Comparison of ENCODE assay signal across 27 cellular contexts in the genomic region with DNA sequence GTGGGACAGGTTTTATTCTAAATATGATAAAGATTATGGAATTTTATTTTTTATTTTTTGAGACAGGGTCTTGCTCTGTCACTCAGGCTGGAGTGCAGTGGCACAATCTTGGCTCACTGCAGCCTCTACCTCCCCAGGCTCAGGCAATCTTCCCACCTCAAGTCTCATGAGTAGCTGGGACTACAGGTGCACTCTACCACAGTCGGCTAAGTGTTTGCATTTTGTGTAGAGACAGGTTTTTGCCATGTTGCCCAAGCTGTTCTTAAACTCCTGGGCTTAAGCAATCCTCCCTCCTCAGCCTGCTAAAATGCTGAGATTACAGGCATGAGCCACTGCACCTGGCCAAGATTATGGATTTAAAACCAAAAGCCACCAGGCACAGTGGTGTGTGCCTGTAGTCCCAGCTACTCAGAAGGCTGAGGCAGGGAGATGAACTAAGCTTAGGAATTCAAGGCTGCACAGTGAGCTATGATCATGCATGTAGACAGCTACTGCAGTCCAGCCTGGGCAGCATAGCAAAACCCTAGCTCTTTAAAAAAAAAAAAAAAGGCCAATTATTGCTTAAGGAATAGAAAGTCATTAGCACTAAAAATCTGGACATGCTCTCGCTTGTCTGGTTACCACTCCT.
"Had no signal": no experiment of that assay in that cellular context is flagged by ENCODE, and none has a peak within 500 bp of the region (broad histone marks: within the 10 kb centered on the region; RNA-seq: fewer than 3 reads in every experiment).

No MANE protein-coding gene starts in this region.

- H3K4me1 Mint-ChIP-seq: immature natural killer cell; naive thymus-derived CD4-positive, alpha-beta T cell; stimulated activated effector memory CD8-positive, alpha-beta T cell treated with anti-CD3 and anti-CD28 coated beads, Interleukin-12 subunit alpha, Interleukin-12 subunit beta, amount 100 ng/mL, for 72 hours had no signal

- H3K4me3 ChIP-seq: heart left ventricle, left ventricle myocardium inferior, pancreas, prostate gland, skin epidermis, spleen, suprapubic skin, thoracic aorta, tibial artery, vagina had no signal

- H3K36me3 ChIP-seq: heart left ventricle, left ventricle myocardium inferior, pancreas, prostate gland, spleen, suprapubic skin, thoracic aorta, tibial artery, vagina had no signal

- H3K4me1 ChIP-seq: heart left ventricle, left ventricle myocardium inferior, pancreas, prostate gland, spleen, suprapubic skin, tibial artery, vagina had no signal

- H3K9me3 ChIP-seq: heart left ventricle, left ventricle myocardium inferior, pancreas, prostate gland, spleen, suprapubic skin, thoracic aorta, tibial artery, vagina had no signal

- DNase-seq: heart left ventricle; hypothalamus; immature natural killer cell; kidney; left colon; left ventricle myocardium inferior; naive thymus-derived CD4-positive, alpha-beta T cell; nucleus accumbens; pancreas; posterior cingulate gyrus; retina; right cardiac atrium; spleen; stimulated activated CD4-positive, alpha-beta T cell treated with anti-CD3 and anti-CD28 coated beads, Interleukin-4, amount 100 ng/mL, for 24 hours; stimulated activated naive CD4-positive, alpha-beta T cell; tibial artery had no signal

- ATAC-seq: heart left ventricle; left colon; naive thymus-derived CD4-positive, alpha-beta T cell; natural killer cell treated with Interleukin-12 subunit alpha and Interleukin-12 subunit beta and Interleukin-15 and Interleukin-18, amount 100 ng/mL, for 72 hours; pancreas; right cardiac atrium; sciatic nerve; stimulated activated effector memory CD8-positive, alpha-beta T cell treated with anti-CD3 and anti-CD28 coated beads, Interleukin-12 subunit alpha, Interleukin-12 subunit beta, amount 100 ng/mL, for 72 hours had no signal

- H3K9me3 Mint-ChIP-seq: immature natural killer cell; memory B cell; naive thymus-derived CD4-positive, alpha-beta T cell; natural killer cell treated with Interleukin-12 subunit alpha and Interleukin-12 subunit beta and Interleukin-15 and Interleukin-18, amount 100 ng/mL, for 72 hours; stimulated activated effector memory CD8-positive, alpha-beta T cell treated with anti-CD3 and anti-CD28 coated beads, Interleukin-12 subunit alpha, Interleukin-12 subunit beta, amount 100 ng/mL, for 72 hours; stimulated activated naive CD8-positive, alpha-beta T cell treated with anti-CD3 and anti-CD28 coated beads, Interleukin-15, Interleukin-2, amounts not matched to agents 100 ng/mL and 50 ng/mL, for 24 hours; type B pancreatic cell had no signal

- H3K27me3 ChIP-seq: heart left ventricle, pancreas, suprapubic skin, vagina had no signal

- H3K4me3 Mint-ChIP-seq: immature natural killer cell; memory B cell; naive thymus-derived CD4-positive, alpha-beta T cell; natural killer cell treated with Interleukin-12 subunit alpha and Interleukin-12 subunit beta and Interleukin-15 and Interleukin-18, amount 100 ng/mL, for 72 hours; stimulated activated effector memory CD8-positive, alpha-beta T cell treated with anti-CD3 and anti-CD28 coated beads, Interleukin-12 subunit alpha, Interleukin-12 subunit beta, amount 100 ng/mL, for 72 hours; stimulated activated naive CD8-positive, alpha-beta T cell treated with anti-CD3 and anti-CD28 coated beads, Interleukin-15, Interleukin-2, amounts not matched to agents 100 ng/mL and 50 ng/mL, for 24 hours; type B pancreatic cell had no signal

- H3K36me3 Mint-ChIP-seq: immature natural killer cell; memory B cell; naive thymus-derived CD4-positive, alpha-beta T cell; natural killer cell treated with Interleukin-12 subunit alpha and Interleukin-12 subunit beta and Interleukin-15 and Interleukin-18, amount 100 ng/mL, for 72 hours; stimulated activated effector memory CD8-positive, alpha-beta T cell treated with anti-CD3 and anti-CD28 coated beads, Interleukin-12 subunit alpha, Interleukin-12 subunit beta, amount 100 ng/mL, for 72 hours; type B pancreatic cell had no signal

- H3K27ac Mint-ChIP-seq: immature natural killer cell; memory B cell; naive thymus-derived CD4-positive, alpha-beta T cell; natural killer cell treated with Interleukin-12 subunit alpha and Interleukin-12 subunit beta and Interleukin-15 and Interleukin-18, amount 100 ng/mL, for 72 hours; stimulated activated effector memory CD8-positive, alpha-beta T cell treated with anti-CD3 and anti-CD28 coated beads, Interleukin-12 subunit alpha, Interleukin-12 subunit beta, amount 100 ng/mL, for 72 hours; stimulated activated naive CD8-positive, alpha-beta T cell treated with anti-CD3 and anti-CD28 coated beads, Interleukin-15, Interleukin-2, amounts not matched to agents 100 ng/mL and 50 ng/mL, for 24 hours; type B pancreatic cell had no signal

- H3K27ac ChIP-seq: heart left ventricle, left ventricle myocardium inferior, pancreas, prostate gland, skin epidermis, spleen, suprapubic skin, thoracic aorta, tibial artery, vagina had no signal
